1 cellular context compared by ENCODE assay signal in genomic region chr17:57438031-57438731, GRCh38.
TF ChIP-seq lines count a peak whose summit lies in the region.

No MANE protein-coding gene starts in this region.

TF ChIP-seq in SK-N-SH, 30 proteins besides CTCF, POLR2A, EP300 and RAD21 (continued from another document):
- TF ChIP-seq REST (IDR thresholded peaks at IDR 0.05; ENCODE audit: low read depth, low read length): no peak
- TF ChIP-seq GATA2 (CRISPR knock-in tag; IDR thresholded peaks at IDR 0.05): peak; percentile 99
- no peak for TF ChIP-seq NRF1 (IDR thresholded peaks at IDR 0.05; ENCODE audit: low read depth, low read length)
- TF ChIP-seq ELF1 (IDR thresholded peaks at IDR 0.05): no peak
- TF ChIP-seq ZBTB33 (IDR thresholded peaks at IDR 0.05; ENCODE audit: borderline replicate concordance, low read depth): no peak
- peak; percentile 20; the same call in 1 of the 2 replicates for TF ChIP-seq PBX3 (IDR thresholded peaks at IDR 0.05)
- TF ChIP-seq IRF3 (IDR thresholded peaks at IDR 0.05; ENCODE audit: low read depth, low read length): peak; percentile 36; the same call in 1 of the 2 replicates
- no peak for TF ChIP-seq EZH2phosphoT487 (IDR thresholded peaks at IDR 0.05; ENCODE audit: borderline replicate concordance, low read depth)
- peak; percentile 53; the same call in 1 of the 2 replicates for TF ChIP-seq RFX5 (IDR thresholded peaks at IDR 0.05; ENCODE audit: low read length)
- peak; percentile 60; the same call in 1 of the 2 replicates for TF ChIP-seq FOXJ3 (CRISPR knock-in tag; IDR thresholded peaks at IDR 0.05)
- peak; percentile 92 for TF ChIP-seq CHD2 (IDR thresholded peaks at IDR 0.05; ENCODE audit: low read length, partially characterized antibody)
- no peak for TF ChIP-seq USF1 (IDR thresholded peaks at IDR 0.05; ENCODE audit: borderline replicate concordance, low read depth)
- TF ChIP-seq FOXM1 (IDR thresholded peaks at IDR 0.05; ENCODE audit: low read depth): no peak
- TF ChIP-seq MEF2A (IDR thresholded peaks at IDR 0.05; ENCODE audit: borderline replicate concordance, low read depth): no peak
- no peak for TF ChIP-seq RXRA (IDR thresholded peaks at IDR 0.05; ENCODE audit: borderline replicate concordance, low read depth)
- TF ChIP-seq SMC3 (IDR thresholded peaks at IDR 0.05; ENCODE audit: low read depth, low read length): no peak
- TF ChIP-seq JUND (IDR thresholded peaks at IDR 0.05): no peak
- TF ChIP-seq USF2 (IDR thresholded peaks at IDR 0.05; ENCODE audit: borderline replicate concordance, low read depth, low read length): no peak
- TF ChIP-seq TAF1 (IDR thresholded peaks at IDR 0.05; ENCODE audit: borderline replicate concordance, low read depth, low read length): no peak
- no peak for TF ChIP-seq YY1 (IDR thresholded peaks at IDR 0.05; ENCODE audit: low read depth)
- TF ChIP-seq NFIC (IDR thresholded peaks at IDR 0.05; ENCODE audit: borderline replicate concordance): no peak
- TF ChIP-seq TEAD4 (IDR thresholded peaks at IDR 0.05; ENCODE audit: borderline replicate concordance, insufficient read depth): no peak
- TF ChIP-seq RCOR1 (IDR thresholded peaks at IDR 0.05; ENCODE audit: low read length): peak; percentile 96
- no peak for TF ChIP-seq SIN3A (IDR thresholded peaks at IDR 0.05; ENCODE audit: borderline replicate concordance, low read depth, low read length)
- peak; percentile 87 for TF ChIP-seq MXI1 (IDR thresholded peaks at IDR 0.05; ENCODE audit: low read depth, low read length)
- no peak for TF ChIP-seq POLR2AphosphoS5 (IDR thresholded peaks at IDR 0.05; ENCODE audit: low read depth, low read length)
- TF ChIP-seq GABPA (IDR thresholded peaks at IDR 0.05; ENCODE audit: low read depth): no peak
- TF ChIP-seq FOSL2 (IDR thresholded peaks at IDR 0.05; ENCODE audit: borderline replicate concordance, low read depth): no peak
- TF ChIP-seq TCF12 (IDR thresholded peaks at IDR 0.05): peak; percentile 60
